In the genomic region with DNA sequence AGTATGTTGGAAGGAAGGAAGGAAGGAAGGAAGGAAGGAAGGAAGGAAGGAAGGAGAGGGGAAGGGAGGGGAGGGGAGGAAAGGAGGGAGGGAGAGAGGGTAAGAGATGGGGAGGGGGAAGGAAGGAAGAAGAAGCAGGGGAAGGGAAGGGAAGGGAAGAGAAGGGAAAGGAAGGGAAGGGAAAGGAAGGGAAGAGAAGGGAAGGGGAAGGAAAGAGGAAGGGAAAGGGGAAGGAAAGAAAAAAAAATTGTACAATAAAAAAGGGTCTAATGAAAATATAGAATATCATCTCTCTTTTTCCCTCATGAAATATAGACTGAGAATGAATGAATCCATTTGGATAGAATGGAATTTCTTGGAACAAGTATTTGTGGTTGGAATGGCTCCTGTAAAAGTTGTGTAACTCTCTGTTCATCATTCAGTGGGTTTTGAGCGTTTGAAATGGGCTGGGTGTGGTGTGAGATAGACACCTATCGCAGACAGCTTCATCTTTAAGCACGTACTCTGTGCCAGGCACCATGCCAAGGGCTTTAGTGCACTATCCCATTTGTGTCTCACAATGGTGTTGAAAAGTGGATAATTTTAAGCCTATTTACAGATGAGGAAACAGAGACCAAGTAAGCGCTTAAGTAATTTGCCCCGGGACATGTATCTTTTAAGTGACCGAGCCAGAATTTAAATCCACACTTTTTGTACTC, we compare ENCODE assay signal across 1 cellular context.
A peak's percentile ranks its signal among the peaks of the same experiment; 100 is the strongest.
TF ChIP-seq lines count a peak whose summit lies in the region.

No MANE protein-coding gene starts in this region.

TF ChIP-seq in K562, 482 proteins besides CTCF, POLR2A, EP300 and RAD21:
- TF ChIP-seq, protein P1, sequence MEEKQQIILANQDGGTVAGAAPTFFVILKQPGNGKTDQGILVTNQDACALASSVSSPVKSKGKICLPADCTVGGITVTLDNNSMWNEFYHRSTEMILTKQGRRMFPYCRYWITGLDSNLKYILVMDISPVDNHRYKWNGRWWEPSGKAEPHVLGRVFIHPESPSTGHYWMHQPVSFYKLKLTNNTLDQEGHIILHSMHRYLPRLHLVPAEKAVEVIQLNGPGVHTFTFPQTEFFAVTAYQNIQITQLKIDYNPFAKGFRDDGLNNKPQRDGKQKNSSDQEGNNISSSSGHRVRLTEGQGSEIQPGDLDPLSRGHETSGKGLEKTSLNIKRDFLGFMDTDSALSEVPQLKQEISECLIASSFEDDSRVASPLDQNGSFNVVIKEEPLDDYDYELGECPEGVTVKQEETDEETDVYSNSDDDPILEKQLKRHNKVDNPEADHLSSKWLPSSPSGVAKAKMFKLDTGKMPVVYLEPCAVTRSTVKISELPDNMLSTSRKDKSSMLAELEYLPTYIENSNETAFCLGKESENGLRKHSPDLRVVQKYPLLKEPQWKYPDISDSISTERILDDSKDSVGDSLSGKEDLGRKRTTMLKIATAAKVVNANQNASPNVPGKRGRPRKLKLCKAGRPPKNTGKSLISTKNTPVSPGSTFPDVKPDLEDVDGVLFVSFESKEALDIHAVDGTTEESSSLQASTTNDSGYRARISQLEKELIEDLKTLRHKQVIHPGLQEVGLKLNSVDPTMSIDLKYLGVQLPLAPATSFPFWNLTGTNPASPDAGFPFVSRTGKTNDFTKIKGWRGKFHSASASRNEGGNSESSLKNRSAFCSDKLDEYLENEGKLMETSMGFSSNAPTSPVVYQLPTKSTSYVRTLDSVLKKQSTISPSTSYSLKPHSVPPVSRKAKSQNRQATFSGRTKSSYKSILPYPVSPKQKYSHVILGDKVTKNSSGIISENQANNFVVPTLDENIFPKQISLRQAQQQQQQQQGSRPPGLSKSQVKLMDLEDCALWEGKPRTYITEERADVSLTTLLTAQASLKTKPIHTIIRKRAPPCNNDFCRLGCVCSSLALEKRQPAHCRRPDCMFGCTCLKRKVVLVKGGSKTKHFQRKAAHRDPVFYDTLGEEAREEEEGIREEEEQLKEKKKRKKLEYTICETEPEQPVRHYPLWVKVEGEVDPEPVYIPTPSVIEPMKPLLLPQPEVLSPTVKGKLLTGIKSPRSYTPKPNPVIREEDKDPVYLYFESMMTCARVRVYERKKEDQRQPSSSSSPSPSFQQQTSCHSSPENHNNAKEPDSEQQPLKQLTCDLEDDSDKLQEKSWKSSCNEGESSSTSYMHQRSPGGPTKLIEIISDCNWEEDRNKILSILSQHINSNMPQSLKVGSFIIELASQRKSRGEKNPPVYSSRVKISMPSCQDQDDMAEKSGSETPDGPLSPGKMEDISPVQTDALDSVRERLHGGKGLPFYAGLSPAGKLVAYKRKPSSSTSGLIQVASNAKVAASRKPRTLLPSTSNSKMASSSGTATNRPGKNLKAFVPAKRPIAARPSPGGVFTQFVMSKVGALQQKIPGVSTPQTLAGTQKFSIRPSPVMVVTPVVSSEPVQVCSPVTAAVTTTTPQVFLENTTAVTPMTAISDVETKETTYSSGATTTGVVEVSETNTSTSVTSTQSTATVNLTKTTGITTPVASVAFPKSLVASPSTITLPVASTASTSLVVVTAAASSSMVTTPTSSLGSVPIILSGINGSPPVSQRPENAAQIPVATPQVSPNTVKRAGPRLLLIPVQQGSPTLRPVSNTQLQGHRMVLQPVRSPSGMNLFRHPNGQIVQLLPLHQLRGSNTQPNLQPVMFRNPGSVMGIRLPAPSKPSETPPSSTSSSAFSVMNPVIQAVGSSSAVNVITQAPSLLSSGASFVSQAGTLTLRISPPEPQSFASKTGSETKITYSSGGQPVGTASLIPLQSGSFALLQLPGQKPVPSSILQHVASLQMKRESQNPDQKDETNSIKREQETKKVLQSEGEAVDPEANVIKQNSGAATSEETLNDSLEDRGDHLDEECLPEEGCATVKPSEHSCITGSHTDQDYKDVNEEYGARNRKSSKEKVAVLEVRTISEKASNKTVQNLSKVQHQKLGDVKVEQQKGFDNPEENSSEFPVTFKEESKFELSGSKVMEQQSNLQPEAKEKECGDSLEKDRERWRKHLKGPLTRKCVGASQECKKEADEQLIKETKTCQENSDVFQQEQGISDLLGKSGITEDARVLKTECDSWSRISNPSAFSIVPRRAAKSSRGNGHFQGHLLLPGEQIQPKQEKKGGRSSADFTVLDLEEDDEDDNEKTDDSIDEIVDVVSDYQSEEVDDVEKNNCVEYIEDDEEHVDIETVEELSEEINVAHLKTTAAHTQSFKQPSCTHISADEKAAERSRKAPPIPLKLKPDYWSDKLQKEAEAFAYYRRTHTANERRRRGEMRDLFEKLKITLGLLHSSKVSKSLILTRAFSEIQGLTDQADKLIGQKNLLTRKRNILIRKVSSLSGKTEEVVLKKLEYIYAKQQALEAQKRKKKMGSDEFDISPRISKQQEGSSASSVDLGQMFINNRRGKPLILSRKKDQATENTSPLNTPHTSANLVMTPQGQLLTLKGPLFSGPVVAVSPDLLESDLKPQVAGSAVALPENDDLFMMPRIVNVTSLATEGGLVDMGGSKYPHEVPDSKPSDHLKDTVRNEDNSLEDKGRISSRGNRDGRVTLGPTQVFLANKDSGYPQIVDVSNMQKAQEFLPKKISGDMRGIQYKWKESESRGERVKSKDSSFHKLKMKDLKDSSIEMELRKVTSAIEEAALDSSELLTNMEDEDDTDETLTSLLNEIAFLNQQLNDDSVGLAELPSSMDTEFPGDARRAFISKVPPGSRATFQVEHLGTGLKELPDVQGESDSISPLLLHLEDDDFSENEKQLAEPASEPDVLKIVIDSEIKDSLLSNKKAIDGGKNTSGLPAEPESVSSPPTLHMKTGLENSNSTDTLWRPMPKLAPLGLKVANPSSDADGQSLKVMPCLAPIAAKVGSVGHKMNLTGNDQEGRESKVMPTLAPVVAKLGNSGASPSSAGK (IDR thresholded peaks at IDR 0.05): no peak
- TF ChIP-seq, protein P2, sequence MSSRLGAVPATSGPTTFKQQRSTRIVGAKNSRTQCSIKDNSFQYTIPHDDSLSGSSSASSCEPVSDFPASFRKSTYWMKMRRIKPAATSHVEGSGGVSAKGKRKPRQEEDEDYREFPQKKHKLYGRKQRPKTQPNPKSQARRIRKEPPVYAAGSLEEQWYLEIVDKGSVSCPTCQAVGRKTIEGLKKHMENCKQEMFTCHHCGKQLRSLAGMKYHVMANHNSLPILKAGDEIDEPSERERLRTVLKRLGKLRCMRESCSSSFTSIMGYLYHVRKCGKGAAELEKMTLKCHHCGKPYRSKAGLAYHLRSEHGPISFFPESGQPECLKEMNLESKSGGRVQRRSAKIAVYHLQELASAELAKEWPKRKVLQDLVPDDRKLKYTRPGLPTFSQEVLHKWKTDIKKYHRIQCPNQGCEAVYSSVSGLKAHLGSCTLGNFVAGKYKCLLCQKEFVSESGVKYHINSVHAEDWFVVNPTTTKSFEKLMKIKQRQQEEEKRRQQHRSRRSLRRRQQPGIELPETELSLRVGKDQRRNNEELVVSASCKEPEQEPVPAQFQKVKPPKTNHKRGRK (tag; IDR thresholded peaks at IDR 0.05): peak; percentile 50; the same call in 1 of the 2 replicates
TF ChIP-seq in K562: peak in this region for 1.
